In genomic region chr13:66657165-66657895, GRCh38 we compare ENCODE assay signal across 8 cellular contexts.
DNase-seq lines count a peak whose midpoint lies in the region; ATAC-seq and TF ChIP-seq lines count a peak whose summit lies in the region.

No MANE protein-coding gene starts in this region.

- no peak overlapping the region for H3K56ac ChIP-seq in IMR-90 (ENCODE audit: extremely low read depth, insufficient read depth, low read length)

- H4K8ac ChIP-seq in IMR-90 (ENCODE audit: low read depth in 2 of 2, low read length in 2 of 2): 0 out of 4 replicates have a peak overlapping the region, but pooled peaks of 1 of the 2 experiments have one; percentile 28

- peak overlapping the region; percentile 72 for H2BK5ac ChIP-seq in IMR-90 (ENCODE audit: low read depth, low read length, poor library complexity, severe bottlenecking)

- H2BK120ac ChIP-seq in IMR-90 (ENCODE audit: low read depth, low read length): peak overlapping the region; percentile 4

- H3K27me3 ChIP-seq in IMR-90 (ENCODE audit: control insufficient read depth, insufficient read depth, low read length): no peaks in the 10 kb centered on the region
- H3K27me3 ChIP-seq in RWPE2 (ENCODE audit: insufficient read depth, poor library complexity, severe bottlenecking): no peaks in the 10 kb centered on the region
- no peaks in the 10 kb centered on the region for H3K27me3 ChIP-seq in sigmoid colon

- H3K18ac ChIP-seq in IMR-90 (ENCODE audit: low read depth, low read length): peak overlapping the region; percentile 33; the same call in 1 of the 2 replicates

- peak overlapping the region; percentile 10; the same call in 1 of the 2 replicates for H3K4me2 ChIP-seq in IMR-90 (ENCODE audit: low read depth, low read length)

- no peaks in the 10 kb centered on the region for H4K20me1 ChIP-seq in IMR-90 (ENCODE audit: insufficient read depth, low read length)

- TF ChIP-seq CTCF in IMR-90 (conservative IDR thresholded peaks at IDR 0.05; ENCODE audit: low read depth, low read length) (no peak), RWPE2 (IDR thresholded peaks at IDR 0.05; ENCODE audit: poor library complexity, severe bottlenecking) (no peak), sigmoid colon (IDR thresholded peaks at IDR 0.05) (no peak)

- H2BK15ac ChIP-seq in IMR-90 (ENCODE audit: low read depth, low read length): no peak overlapping the region

- peak overlapping the region; percentile 43; the same call in 1 of the 2 replicates for H2BK20ac ChIP-seq in IMR-90 (ENCODE audit: low read depth, low read length)

- H3K79me1 ChIP-seq in IMR-90 (ENCODE audit: low read depth in 1 of 2, low read length in 2 of 2): no peaks in the 10 kb centered on the region

- no CpG with 5 or more reads among the region's 6 CpGs for WGBS in IMR-90 (ENCODE audit: extremely low coverage in 2 of 2, insufficient read length in 1 of 2), 2 experiments
- WGBS in sigmoid colon, 2 donors: 36 to 74% methylated on average over 6 of the region's 6 CpGs

- no peak overlapping the region for H3K4me3 ChIP-seq in IMR-90 (ENCODE audit: insufficient read depth, low read depth, low read length)
- no peak overlapping the region for H3K4me3 ChIP-seq in RWPE2 (ENCODE audit: severe bottlenecking)
- H3K4me3 ChIP-seq in sigmoid colon: no peak overlapping the region

- no peak overlapping the region for H2AFZ ChIP-seq in IMR-90 (replicated peaks; ENCODE audit: low read length, poor library complexity)

- TF ChIP-seq POLR2A in IMR-90 (IDR thresholded peaks at IDR 0.05; ENCODE audit: low read depth, low read length): no peak
- TF ChIP-seq POLR2A in sigmoid colon (IDR thresholded peaks at IDR 0.05): no peak

- H4K91ac ChIP-seq in IMR-90 (ENCODE audit: insufficient read depth, low read depth, low read length): peak overlapping the region; percentile 39; the same call in 1 of the 2 replicates

- intact Hi-C loops in IMR-90 (cut with micrococcal nuclease) (no loop called here), sigmoid colon (cut with DNase I) (no loop called here)

- CTCF ChIA-PET in IMR-90 (lab: Yijun Ruan, JAX): interaction anchor here (0.6 kb wide), 1 partner anchor 464 kb away, joined by 4 read pairs; no protein-coding TSS in a partner anchor

- H3K4me1 ChIP-seq in IMR-90 (ENCODE audit: control insufficient read depth, insufficient read depth, low read length) (peaks cover 10% of the 10 kb centered on the region; the same call in 1 of the 2 replicates), RWPE2 (ENCODE audit: insufficient read depth, poor library complexity, severe bottlenecking) (peaks cover 19% of the 10 kb centered on the region), sigmoid colon (peaks cover 0 to 16% (median 15%) of the 10 kb centered on the region in 4 donors)

- H3K9me3 ChIP-seq in IMR-90 (ENCODE audit: control insufficient read depth, insufficient read depth, low read length) (no peaks in the 10 kb centered on the region), RWPE2 (ENCODE audit: severe bottlenecking) (no peaks in the 10 kb centered on the region), sigmoid colon (no peaks in the 10 kb centered on the region)

- TF ChIP-seq RAD21 in IMR-90 (IDR thresholded peaks at IDR 0.05; ENCODE audit: low read length): no peak

- peak; percentile 98 for DNase-seq in IMR-90
- peak; percentile 92 for DNase-seq in RWPE2 (ENCODE audit: low spot score)
- peak; percentile 72 for DNase-seq in globus pallidus (ENCODE audit: low spot score)
- DNase-seq in sigmoid colon: peak; percentile 66
- no peak for DNase-seq in hepatic stellate cell (ENCODE audit: low spot score)
- no peak for DNase-seq in NCI-H526 treated with DMSO at 0.1 percent for 48 hours (lab: John Stamatoyannopoulos, UW)

- TF ChIP-seq EP300 in sigmoid colon (IDR thresholded peaks at IDR 0.05): no peak

- no peak overlapping the region for H3K23ac ChIP-seq in IMR-90 (ENCODE audit: low read depth, low read length)

- no peak overlapping the region for H3K9ac ChIP-seq in IMR-90 (ENCODE audit: low read depth, low read length)

- no TSS peak for BruUV-seq in IMR-90 (replicated peaks; lab: Mats Ljungman, UMichigan)

- H3K4ac ChIP-seq in IMR-90 (ENCODE audit: low read depth, low read length): peak overlapping the region; percentile 3; the same call in 1 of the 2 replicates

- peak overlapping the region; percentile 10; the same call in 1 of the 2 replicates for H3K14ac ChIP-seq in IMR-90 (replicated peaks; ENCODE audit: low read depth, low read length)

- H3K27ac ChIP-seq in IMR-90 (ENCODE audit: insufficient read depth, low read length): no peak overlapping the region
- H3K27ac ChIP-seq in RWPE2 (ENCODE audit: poor library complexity, severe bottlenecking): peak overlapping the region; percentile 51
- peak overlapping the region in 2 of 4 donors; percentile 29 to 56 for H3K27ac ChIP-seq in sigmoid colon

- 0 out of 2 replicates have a peak overlapping the region, but pooled peaks have one; percentile 23 for H2AK5ac ChIP-seq in IMR-90 (ENCODE audit: low read depth, low read length)

- in situ Hi-C loops in IMR-90 (cut with MboI; ENCODE audit: low sequenced_read_pairs): no loop called here

- H3K36me3 ChIP-seq in IMR-90 (ENCODE audit: control insufficient read depth, insufficient read depth, low read length) (no peaks in the 10 kb centered on the region), RWPE2 (ENCODE audit: low read depth) (no peaks in the 10 kb centered on the region), sigmoid colon (no peaks in the 10 kb centered on the region)

- no peak overlapping the region; the same call in 1 of the 2 replicates for H4K5ac ChIP-seq in IMR-90 (ENCODE audit: low read depth, low read length)

- POLR2A ChIA-PET in IMR-90 (lab: Charles Lee; ENCODE audit: unreplicated experiment): interaction anchor here (0.6 kb wide), 1 partner anchor 125 kb away, joined by 5 read pairs; no protein-coding TSS in a partner anchor

- peak; percentile 88 for ATAC-seq in IMR-90 (ENCODE audit: low read depth)
- peak; percentile 99 for ATAC-seq in RWPE2 (ENCODE audit: low read depth)
- no peak for ATAC-seq in GM21737 (IDR thresholded peaks at IDR 0.05; ENCODE audit: unreplicated experiment)
- no peak for ATAC-seq in GM19452 (IDR thresholded peaks at IDR 0.05; ENCODE audit: unreplicated experiment)

- peaks cover 6% of the 10 kb centered on the region for H3K9me1 ChIP-seq in IMR-90 (ENCODE audit: insufficient read depth, low read length)

- dilution Hi-C loops in IMR-90 (cut with HindIII; ENCODE audit: low sequenced_read_pairs, unreplicated experiment): no loop called here

- no peak overlapping the region for H2AK9ac ChIP-seq in IMR-90 (replicated peaks; ENCODE audit: low read depth, low read length, poor library complexity)

TF ChIP-seq in IMR-90, 13 proteins besides CTCF, POLR2A, EP300 and RAD21:
- TF ChIP-seq NFE2L2 (IDR thresholded peaks at IDR 0.05; ENCODE audit: low read depth, low read length) (no peak), BHLHE40 (IDR thresholded peaks at IDR 0.05; ENCODE audit: low read depth, low read length) (0 out of 2 replicates have a peak, but pooled peaks have one; percentile 44), RFX5 (IDR thresholded peaks at IDR 0.05; ENCODE audit: low read depth, low read length) (peak; percentile 69; the same call in 1 of the 2 replicates), MAZ (IDR thresholded peaks at IDR 0.05; ENCODE audit: borderline replicate concordance, low read depth, low read length) (no peak), FOS (IDR thresholded peaks at IDR 0.05; ENCODE audit: low read depth, low read length) (peak; percentile 81), CEBPB (IDR thresholded peaks at IDR 0.05; ENCODE audit: low read depth, low read length) (peak; percentile 65)
TF ChIP-seq in IMR-90: peak in this region for 4.

Comparison
In these comparisons a context has a peak if more than half of its experiments do, and no peak if none do; other contexts are left out.
1. ATAC-seq: peak in IMR-90 (single experiment) and RWPE2 (single experiment); none in GM21737 (single experiment) and GM19452 (single experiment).
2. DNase-seq: peak in IMR-90 (single experiment), RWPE2 (single experiment), globus pallidus (single experiment) and sigmoid colon (single experiment); none in hepatic stellate cell (single experiment) and NCI-H526 treated with DMSO at 0.1 percent for 48 hours (single experiment).